In the genomic region with DNA sequence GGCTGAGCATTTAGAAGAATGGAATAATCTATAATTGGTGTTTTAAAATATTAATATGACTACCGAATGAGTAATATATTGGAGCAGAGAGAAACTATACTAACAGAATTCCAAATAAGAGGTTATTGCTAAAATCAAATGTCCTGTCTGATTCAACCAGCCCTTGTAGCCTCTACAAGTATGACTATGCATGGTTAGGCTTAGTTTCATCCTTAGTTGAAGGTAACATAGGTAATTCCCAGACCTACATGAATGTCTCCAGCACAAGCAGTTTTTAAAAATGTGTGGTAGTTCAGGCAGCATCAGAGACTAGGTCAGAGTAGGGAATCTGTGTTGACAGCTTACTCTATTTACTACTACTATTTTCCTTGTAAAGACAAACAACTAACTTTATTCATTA, we compare ENCODE assay signal across 16 cellular contexts. TPM values are rescaled to one million over a fixed set of nuclear protein-coding genes. Genes with fewer than 3 reads are reported as not detected.
DNase-seq lines count a peak whose midpoint lies in the region; ATAC-seq and TF ChIP-seq lines count a peak whose summit lies in the region.
"Had no signal": no experiment of that assay in that cellular context is flagged by ENCODE, and none has a peak within 500 bp of the region (broad histone marks: within the 10 kb centered on the region; RNA-seq: fewer than 3 reads in every experiment).

No MANE protein-coding gene starts in this region.

- in situ Hi-C loops in GM13977 (cut with MboI; ENCODE audit: low pct_unique_long_range_greater_than_20kb, low sequenced_read_pairs, unreplicated experiment), result loop anchor here (25.0 kb wide), 1 partner anchor 224 kb away; no protein-coding TSS in a partner anchor

- no peaks in the 10 kb centered on the region for H3K36me3 ChIP-seq in mucosa of descending colon (ENCODE audit: low read depth)
- H3K36me3 ChIP-seq: ascending aorta had no signal

- no peak overlapping the region for H3K4me3 ChIP-seq in mucosa of descending colon
- H3K4me3 ChIP-seq: ascending aorta had no signal

- H3K9me3 ChIP-seq in mucosa of descending colon, result no peaks in the 10 kb centered on the region
- H3K9me3 ChIP-seq: ascending aorta had no signal

- intact Hi-C loops in mucosa of descending colon (cut with DNase I, micrococcal nuclease), result no loop called here

- DNase-seq in GM13977 (ENCODE audit: low spot score), result peak; percentile 2
- DNase-seq in NCI-H1930 (lab: John Stamatoyannopoulos, UW), result no peak
- DNase-seq in NCI-H2227 (lab: John Stamatoyannopoulos, UW; ENCODE audit: unreplicated experiment), result no peak
- no peak for DNase-seq in mucosa of descending colon
- DNase-seq in T1000 (lab: John Stamatoyannopoulos, UW), result no peak
- DNase-seq: activated CD8-positive, alpha-beta T cell treated with anti-CD3 and anti-CD28 coated beads for 36 hours; CD8-positive, alpha-beta memory T cell; cortex of kidney; islet precursor cell; stimulated activated naive CD4-positive, alpha-beta T cell treated with Interleukin-2 at 50 U/mL for 16 hours had no signal

- no peaks in the 10 kb centered on the region for H3K4me1 ChIP-seq in mucosa of descending colon (ENCODE audit: low read depth)
- H3K4me1 ChIP-seq: ascending aorta had no signal

- TF ChIP-seq CTCF in GM13977 (IDR thresholded peaks at IDR 0.05; ENCODE audit: extremely low read depth, insufficient read depth, missing control alignments) (no peak), mucosa of descending colon (IDR thresholded peaks at IDR 0.05) (no peak)

- ATAC-seq in GM19023 (IDR thresholded peaks at IDR 0.05; ENCODE audit: unreplicated experiment) (peak; percentile 82), HG02642 (IDR thresholded peaks at IDR 0.05; ENCODE audit: poor library complexity, unreplicated experiment) (peak; percentile 92), HG03378 (IDR thresholded peaks at IDR 0.05; ENCODE audit: unreplicated experiment) (peak; percentile 88), mucosa of descending colon (no peak)
- ATAC-seq: activated CD8-positive, alpha-beta T cell treated with anti-CD3 and anti-CD28 coated beads for 36 hours had no signal

RNA-seq across cellular contexts. Expression of gene SLC27A6, which starts 51.7 kb away (rescaled TPM):
- total RNA-seq in mucosa of descending colon, result under 1 TPM; 0.14 to 0.85 (median 0.41) TPM
- total RNA-seq: activated CD8-positive, alpha-beta T cell treated with anti-CD3 and anti-CD28 coated beads for 36 hours; CD8-positive, alpha-beta memory T cell; epithelial cell of proximal tubule; omental fat pad had no signal
